In genomic region chr13:47064381-47064780, GRCh38 we compare ENCODE assay signal across 8 cellular contexts.
"Had no signal": no experiment of that assay in that cellular context is flagged by ENCODE, and none has a peak within 500 bp of the region (broad histone marks: within the 10 kb centered on the region; RNA-seq: fewer than 3 reads in every experiment).

No MANE protein-coding gene starts in this region.

- DNase-seq: GOT3, H7, HFFc6, IMR-90, KG1 had no signal

- H3K4me3 ChIP-seq: HAP-1, K562 had no signal

- H3K27ac Mint-ChIP-seq: HFFc6 had no signal

- H3K4me3 Mint-ChIP-seq: HFFc6 had no signal

- ATAC-seq: HCT116, K562 had no signal

- H3K9me3 ChIP-seq: HAP-1 had no signal

- H3K4me1 ChIP-seq: HAP-1 had no signal

- H3K36me3 ChIP-seq: HAP-1 had no signal
